In the genomic region with DNA sequence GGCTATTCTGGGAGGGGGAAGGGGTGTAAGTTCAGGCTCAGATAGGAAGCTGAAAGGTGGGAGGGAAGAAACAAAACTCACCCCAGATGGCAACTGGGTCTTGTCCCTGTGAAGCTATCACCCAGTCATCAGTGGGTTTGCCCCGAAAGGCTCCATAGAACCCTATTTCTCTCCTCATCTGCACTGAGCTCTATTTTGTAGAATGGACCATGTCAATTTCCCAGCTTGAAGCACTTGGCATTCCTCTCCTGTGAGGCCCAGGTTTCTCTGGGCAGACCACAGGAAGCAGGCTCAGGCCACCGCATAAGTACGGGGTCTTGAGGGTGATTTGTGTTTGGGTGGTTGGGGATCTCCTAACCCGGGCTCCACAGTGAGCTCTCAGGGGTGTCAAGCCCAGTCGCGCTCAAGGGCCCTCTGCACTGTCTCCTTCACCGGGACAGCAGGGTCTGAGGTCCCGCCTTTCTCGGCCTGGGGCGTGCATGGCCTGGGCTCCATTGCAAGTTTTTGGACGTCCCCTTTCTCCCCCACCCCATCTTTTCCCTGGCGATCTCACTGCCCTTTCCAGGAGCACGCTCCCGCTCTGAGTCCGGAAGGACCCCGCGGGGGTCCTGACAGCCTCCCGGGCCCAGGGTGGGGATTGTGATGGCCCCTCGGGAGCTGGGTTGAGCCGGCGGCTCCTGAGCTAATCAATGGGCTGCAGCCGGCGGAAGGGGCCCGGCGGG, we compare ENCODE assay signal across 10 cellular contexts. TPM values are rescaled to one million over a fixed set of nuclear protein-coding genes. Genes with fewer than 3 reads are reported as not detected.
DNase-seq lines count a peak whose midpoint lies in the region; ATAC-seq and TF ChIP-seq lines count a peak whose summit lies in the region.
"Had no signal": no experiment of that assay in that cellular context is flagged by ENCODE, and none has a peak within 500 bp of the region (broad histone marks: within the 10 kb centered on the region; RNA-seq: fewer than 3 reads in every experiment).

No MANE protein-coding gene starts in this region.

- CTCF ChIA-PET in AG04449 (lab: Yijun Ruan, JAX), result interaction anchor here (1.0 to 9.5 kb wide), 9 partner anchors 11 to 288 kb away, joined by 3 to 292 read pairs (median 12); a partner anchor contains a TSS

- 0 out of 2 replicates have a peak overlapping the region, but pooled peaks have one; percentile 32 for H3K9ac ChIP-seq in HUES64 (ENCODE audit: low read depth, low read length)

- peaks cover 11% of the 10 kb centered on the region for H3K4me1 ChIP-seq in HUES64 (ENCODE audit: insufficient read depth, low read length)
- peaks cover 0 to 16% of the 10 kb centered on the region in 2 donors for H3K4me1 ChIP-seq in esophagus (ENCODE audit: control insufficient read depth in 2 of 2, insufficient read depth in 2 of 2, low read length in 1 of 2)

- H3K36me3 Mint-ChIP-seq in neural crest cell (ENCODE audit: low read depth), result no peaks in the 10 kb centered on the region

- no peak for DNase-seq in AG04449 (ENCODE audit: low read depth, low spot score)
- DNase-seq in neural crest cell (ENCODE audit: low read depth, low spot score), result no peak
- no peak for DNase-seq in NCI-H1092 (lab: John Stamatoyannopoulos, UW)
- DNase-seq in NCI-H1105 (lab: John Stamatoyannopoulos, UW), result no peak
- no peak for DNase-seq in EL

- H3K36me3 ChIP-seq in HUES64 (ENCODE audit: insufficient read depth, low read length) (no peaks in the 10 kb centered on the region), esophagus (ENCODE audit: control insufficient read depth in 2 of 2, insufficient read depth in 2 of 2, low read length in 1 of 2) (no peaks in the 10 kb centered on the region)

- ATAC-seq in GM21723 (IDR thresholded peaks at IDR 0.05; ENCODE audit: unreplicated experiment), result no peak

- no peaks in the 10 kb centered on the region for H3K9me3 Mint-ChIP-seq in neural crest cell

- H3K9me3 ChIP-seq in HUES64 (ENCODE audit: insufficient read depth, low read depth, low read length), result no peaks in the 10 kb centered on the region
- no peaks in the 10 kb centered on the region for H3K9me3 ChIP-seq in esophagus (ENCODE audit: control insufficient read depth in 2 of 2, insufficient read depth in 1 of 2, low read depth in 1 of 2, low read length in 1 of 2)

- H3K4me3 Mint-ChIP-seq in neural crest cell, result peak overlapping the region; percentile 27

- no peak overlapping the region for H3K27ac Mint-ChIP-seq in neural crest cell (ENCODE audit: unreplicated experiment)

- TF ChIP-seq CTCF in AG04449 (IDR thresholded peaks at IDR 0.05; ENCODE audit: insufficient read depth, low read length, missing control alignments), result no peak
- TF ChIP-seq CTCF in neural crest cell (conservative IDR thresholded peaks at IDR 0.05), result no peak

- H3K4me3 ChIP-seq in AG04449 (ENCODE audit: low read depth, low read length), result peak overlapping the region; percentile 36
- peak overlapping the region; percentile 57 for H3K4me3 ChIP-seq in HUES64 (ENCODE audit: low read length)
- H3K4me3 ChIP-seq in esophagus (ENCODE audit: low read depth in 1 of 2, low read length in 2 of 2), result peak overlapping the region; percentile 20 to 61

- H3K27me3 ChIP-seq in HUES64 (ENCODE audit: insufficient read depth, low read length), result peaks cover 75% of the 10 kb centered on the region
- H3K27me3 ChIP-seq in esophagus (ENCODE audit: control insufficient read depth in 1 of 2, insufficient read depth in 2 of 2, low read length in 2 of 2), result peaks cover 0 to 3% of the 10 kb centered on the region in 2 donors

- H3K27me3 Mint-ChIP-seq in neural crest cell (ENCODE audit: low read depth), result peaks cover 81% of the 10 kb centered on the region

- POLR2A ChIA-PET in AG04449 (lab: Yijun Ruan, JAX), result no interaction called here

- H3K27ac ChIP-seq in HUES64 (ENCODE audit: low read depth, low read length) (no peak overlapping the region), esophagus (ENCODE audit: low read depth in 2 of 2, low read length in 1 of 2) (no peak overlapping the region)

- H3K4me1 Mint-ChIP-seq in neural crest cell, result peaks cover 18% of the 10 kb centered on the region

- 6% methylated on average over 25 of the region's 25 CpGs for WGBS in HUES64
- WGBS in esophagus, 2 donors, result 37 to 42% methylated on average over 25 of the region's 25 CpGs

RNA-seq across cellular contexts. Expression of a gene that starts 27.3 kb away (rescaled TPM):
- polyA plus RNA-seq in HUES64 (2013, experiment 1 of 2), result 0.05 TPM
- polyA plus RNA-seq in HUES64 (2013, experiment 2 of 2), result 0.19 TPM
- polyA plus RNA-seq in esophagus, result not detected
- not detected in 2 replicates for total RNA-seq in neural crest cell
- total RNA-seq: mucosa of gallbladder had no signal
- polyA plus RNA-seq: adipose tissue had no signal

RNA-seq across cellular contexts. Expression of a gene that starts 38.9 kb away (rescaled TPM):
- 38.5 TPM for polyA plus RNA-seq in HUES64 (2013, experiment 1 of 2)
- 32.6 TPM for polyA plus RNA-seq in HUES64 (2013, experiment 2 of 2)
- 10 to 100 TPM; 12.6 to 13.6 TPM for polyA plus RNA-seq in esophagus
- total RNA-seq in neural crest cell, result 33.7 and 33.9 TPM in 2 replicates

RNA-seq across cellular contexts. Expression of a gene that starts 57.9 kb away (rescaled TPM):
- polyA plus RNA-seq in HUES64 (2013, experiment 1 of 2), result 8.6 TPM
- polyA plus RNA-seq in HUES64 (2013, experiment 2 of 2), result 8.6 TPM
- 10 to 100 TPM; 21.4 to 22.5 TPM for polyA plus RNA-seq in esophagus
- total RNA-seq in neural crest cell, result 11.4 and 11.7 TPM in 2 replicates

RNA-seq across cellular contexts. Expression of a gene that starts 59.0 kb away (rescaled TPM):
- polyA plus RNA-seq in HUES64 (2013, experiment 1 of 2), result 267 TPM
- polyA plus RNA-seq in HUES64 (2013, experiment 2 of 2), result 253 TPM
- polyA plus RNA-seq in esophagus, result 100 to 1,000 TPM; 101 to 164 TPM
- total RNA-seq in neural crest cell, result 446 and 460 TPM in 2 replicates
